ENCODE assay signal across 8 cellular contexts in the genomic region with DNA sequence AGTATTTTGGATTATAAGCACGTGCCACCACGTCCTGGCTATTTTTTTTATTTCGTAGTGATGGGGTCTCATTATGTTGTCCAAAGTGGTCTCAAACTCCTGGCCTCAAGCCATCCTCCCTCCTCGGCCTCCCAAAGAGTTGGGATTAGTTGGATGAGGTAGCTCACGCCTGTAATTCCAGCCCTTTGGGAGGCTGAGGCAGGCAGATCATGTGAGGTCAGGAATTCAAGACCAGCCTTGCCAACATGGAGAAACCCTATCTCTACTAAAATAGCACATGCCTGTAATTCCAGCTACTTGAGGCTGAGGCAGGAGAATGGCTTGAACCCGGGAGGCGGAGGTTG. TPM values are rescaled to one million over a fixed set of nuclear protein-coding genes. Genes with fewer than 3 reads are reported as not detected.
DNase-seq lines count a peak whose midpoint lies in the region; ATAC-seq and TF ChIP-seq lines count a peak whose summit lies in the region.

No MANE protein-coding gene starts in this region.

- H3K9me3 ChIP-seq in naive thymus-derived CD4-positive, alpha-beta T cell (ENCODE audit: control insufficient read depth in 2 of 3, low read length in 3 of 3) = no peaks in the 10 kb centered on the region

- no peaks in the 10 kb centered on the region for H3K9me3 Mint-ChIP-seq in naive thymus-derived CD4-positive, alpha-beta T cell

- H3K4me3 Mint-ChIP-seq in naive thymus-derived CD4-positive, alpha-beta T cell = peak overlapping the region in 9 of 10 donors; percentile 71 to 84 (median 76)

- POLR2A ChIA-PET in naive thymus-derived CD4-positive, alpha-beta T cell (lab: Charles Lee) = interaction anchor here (1.0 kb wide), 1 partner anchor 63 kb away, joined by 3 read pairs; no protein-coding TSS in a partner anchor

- TF ChIP-seq RAD21 in Ishikawa (IDR thresholded peaks at IDR 0.05; ENCODE audit: low read depth) = no peak

- H3K27me3 Mint-ChIP-seq in naive thymus-derived CD4-positive, alpha-beta T cell = no peaks in the 10 kb centered on the region

- peak overlapping the region; percentile 91 for H3K27ac ChIP-seq in 22Rv1
- H3K27ac ChIP-seq in naive thymus-derived CD4-positive, alpha-beta T cell (ENCODE audit: low read depth, low read length) = peak overlapping the region; percentile 38

- intact Hi-C loops in naive thymus-derived CD4-positive, alpha-beta T cell (cut with micrococcal nuclease) = no loop called here

- no peak overlapping the region for H3K4me3 ChIP-seq in choroid plexus epithelial cell (ENCODE audit: low read depth, low read length)
- peak overlapping the region; percentile 68 for H3K4me3 ChIP-seq in naive thymus-derived CD4-positive, alpha-beta T cell (ENCODE audit: low read length)

- TF ChIP-seq CTCF in 22Rv1 (IDR thresholded peaks at IDR 0.05) = no peak
- no peak for TF ChIP-seq CTCF in choroid plexus epithelial cell (conservative IDR thresholded peaks at IDR 0.05; ENCODE audit: low read depth, low read length)

- ATAC-seq in naive thymus-derived CD4-positive, alpha-beta T cell = no peak
- no peak for ATAC-seq in GM21786 (IDR thresholded peaks at IDR 0.05; ENCODE audit: unreplicated experiment)

- peaks cover 3 to 4% of the 10 kb centered on the region in 2 donors for H3K4me1 ChIP-seq in naive thymus-derived CD4-positive, alpha-beta T cell (ENCODE audit: control insufficient read depth in 2 of 2, insufficient read depth in 2 of 2, low read length in 2 of 2)

- DNase-seq in choroid plexus epithelial cell (ENCODE audit: low read depth) (peak; percentile 28), NCI-H2227 (lab: John Stamatoyannopoulos, UW; ENCODE audit: unreplicated experiment) (no peak), NCI-H774 (lab: John Stamatoyannopoulos, UW) (no peak)
- no peak for DNase-seq in naive thymus-derived CD4-positive, alpha-beta T cell
- no peak for DNase-seq in activated effector memory CD4-positive, alpha-beta T cell treated with anti-CD3 and anti-CD28 coated beads, Interleukin-2, amount 50 U/mL, for 16 hours

- no peaks in the 10 kb centered on the region for H3K36me3 ChIP-seq in naive thymus-derived CD4-positive, alpha-beta T cell (ENCODE audit: control insufficient read depth in 2 of 3, insufficient read depth in 3 of 3, low read length in 3 of 3)

- H3K27me3 ChIP-seq in naive thymus-derived CD4-positive, alpha-beta T cell (ENCODE audit: control insufficient read depth in 2 of 2, insufficient read depth in 2 of 2, low read length in 2 of 2) = no peaks in the 10 kb centered on the region

- CTCF ChIA-PET in naive thymus-derived CD4-positive, alpha-beta T cell (lab: Charles Lee) = no interaction called here

- H3K27ac Mint-ChIP-seq in naive thymus-derived CD4-positive, alpha-beta T cell = peak overlapping the region in 2 of 9 donors; percentile 21 to 48

- peaks cover 0 to 15% (median 0%) of the 10 kb centered on the region in 7 donors for H3K4me1 Mint-ChIP-seq in naive thymus-derived CD4-positive, alpha-beta T cell

- H3K36me3 Mint-ChIP-seq in naive thymus-derived CD4-positive, alpha-beta T cell = no peaks in the 10 kb centered on the region

- no peak for TF ChIP-seq EP300 in Ishikawa (IDR thresholded peaks at IDR 0.05; ENCODE audit: borderline replicate concordance)

TF ChIP-seq in Ishikawa, 13 proteins besides CTCF, POLR2A, EP300 and RAD21:
- TF ChIP-seq NFIC (IDR thresholded peaks at IDR 0.05) = no peak
- no peak for TF ChIP-seq TEAD4 (IDR thresholded peaks at IDR 0.05)
- no peak for TF ChIP-seq CREB1 (IDR thresholded peaks at IDR 0.05; ENCODE audit: low read depth)
- TF ChIP-seq FOXM1 (IDR thresholded peaks at IDR 0.05; ENCODE audit: borderline replicate concordance, low read depth) = no peak
- TF ChIP-seq USF1 (IDR thresholded peaks at IDR 0.05) = no peak
- TF ChIP-seq MAX (IDR thresholded peaks at IDR 0.05) = 0 out of 2 replicates have a peak, but pooled peaks have one; percentile 29
- no peak for TF ChIP-seq YY1 (IDR thresholded peaks at IDR 0.05; ENCODE audit: low read depth)
TF ChIP-seq in Ishikawa: peak in this region for 1.

RNA-seq across cellular contexts. Expression of gene YWHAG, which starts 21.8 kb away (rescaled TPM):
- 10 to 100 TPM; 27.7 to 98.3 (median 39.6) TPM for total RNA-seq in naive thymus-derived CD4-positive, alpha-beta T cell
- 1 to 10 TPM; 1.4 to 1.6 TPM for polyA plus RNA-seq in naive thymus-derived CD4-positive, alpha-beta T cell

RNA-seq across cellular contexts. Expression of gene SSC4D, which starts 28.9 kb away (rescaled TPM):
- under 1 TPM in 1 of 5 experiments, not detected in 4; 0.24 TPM for total RNA-seq in naive thymus-derived CD4-positive, alpha-beta T cell
- under 1 TPM in 1 of 2 donors, not detected in 1; 0.35 TPM for polyA plus RNA-seq in naive thymus-derived CD4-positive, alpha-beta T cell

RNA-seq across cellular contexts. Expression of gene ZP3, which starts 44.2 kb away (rescaled TPM):
- 10 to 100 TPM in 1 of 5 experiments, 1 to 10 TPM in 4; 2.6 to 16.7 (median 5.3) TPM for total RNA-seq in naive thymus-derived CD4-positive, alpha-beta T cell
- 10 to 100 TPM in 1 of 2 donors, 1 to 10 TPM in 1; 9.9 to 10.7 TPM for polyA plus RNA-seq in naive thymus-derived CD4-positive, alpha-beta T cell
